In genomic region chr19:19461306-19461670, GRCh38 we compare ENCODE assay signal across 8 cellular contexts. TPM values are rescaled to one million over a fixed set of nuclear protein-coding genes. Genes with fewer than 3 reads are reported as not detected.
DNase-seq lines count a peak whose midpoint lies in the region; ATAC-seq, FAIRE-seq and TF ChIP-seq lines count a peak whose summit lies in the region.

No MANE protein-coding gene starts in this region.

- TF ChIP-seq CTCF in GM12878 (IDR thresholded peaks at IDR 0.05 in 2 of 3, conservative IDR thresholded peaks at IDR 0.05 in 1 of 3; ENCODE audit: control insufficient read depth in 2 of 3, extremely low read depth in 1 of 3, insufficient read depth in 1 of 3, low read depth in 3 of 3, low read length in 3 of 3) = no peak
- TF ChIP-seq CTCF in thyroid gland (IDR thresholded peaks at IDR 0.05) = no peak
- TF ChIP-seq CTCF in BE2C (IDR thresholded peaks at IDR 0.05; ENCODE audit: low read depth, low read length) = no peak

- H2BK120ac ChIP-seq in mesenchymal stem cell (ENCODE audit: low read depth, low read length) = no peak overlapping the region

- H3K36me3 ChIP-seq in GM12878 (ENCODE audit: control insufficient read depth in 2 of 2, insufficient read depth in 2 of 2, low read length in 1 of 2) = peaks cover 25 to 26% of the 10 kb centered on the region in 2 experiments; a peak in 3 of 4 replicates
- H3K36me3 ChIP-seq in mesenchymal stem cell (ENCODE audit: control insufficient read depth in 1 of 2, insufficient read depth in 2 of 2, low read depth in 1 of 2, low read length in 2 of 2) = peaks cover 15 to 20% of the 10 kb centered on the region in 2 experiments
- no peaks in the 10 kb centered on the region for H3K36me3 ChIP-seq in thyroid gland
- H3K36me3 ChIP-seq in BE2C = peaks cover 19% of the 10 kb centered on the region

- H3K27ac ChIP-seq in GM12878 (ENCODE audit: control insufficient read depth, insufficient read depth) (peak overlapping the region; percentile 79), mesenchymal stem cell (ENCODE audit: low read length, poor library complexity, severe bottlenecking) (peak overlapping the region; percentile 2), thyroid gland (peak overlapping the region; percentile 85 to 93 (median 93))

- RAD21 ChIA-PET in GM12878 (lab: Charles Lee; ENCODE audit: unreplicated experiment) = interaction anchor here (1.3 kb wide), 1 partner anchor 97 kb away, joined by 3 read pairs; no protein-coding TSS in a partner anchor

- H3K9me3 Mint-ChIP-seq in activated CD8-positive, alpha-beta memory T cell treated with anti-CD3 and anti-CD28 coated beads, Interleukin-2, amount 10 ng/mL, durations not matched to agents 7 days and 5 days (ENCODE audit: low read depth) = peaks cover 3% of the 10 kb centered on the region

- H3K14ac ChIP-seq in mesenchymal stem cell (ENCODE audit: low read length in 2 of 2) = peak overlapping the region in 1 of 2 experiments; percentile 6

- no peak overlapping the region for H2BK5ac ChIP-seq in mesenchymal stem cell (ENCODE audit: low read depth, low read length, poor library complexity, severe bottlenecking)

- TF ChIP-seq POLR2A in GM12878 (IDR thresholded peaks at IDR 0.05; ENCODE audit: low read depth, low read length) = no peak
- TF ChIP-seq POLR2A in thyroid gland (IDR thresholded peaks at IDR 0.05) = no peak

- intact Hi-C loops in GM12878 (cut with micrococcal nuclease; ENCODE audit: unreplicated experiment) = no loop called here
- intact Hi-C loops in thyroid gland (cut with DNase I) = no loop called here
- intact Hi-C loops in head of caudate nucleus (cut with DNase I) = no loop called here

- WGBS in GM12878 (ENCODE audit: insufficient coverage, insufficient replicate concordance, low lambda C conversion rate, missing lambda C conversion rate) = 97% methylated on average over 4 of the region's 4 CpGs
- WGBS in mesenchymal stem cell = 96% methylated on average over 4 of the region's 4 CpGs
- WGBS in thyroid gland, 2 donors = 87 to 91% methylated on average over 4 of the region's 4 CpGs

- H3K27me3 Mint-ChIP-seq in activated CD8-positive, alpha-beta memory T cell treated with anti-CD3 and anti-CD28 coated beads, Interleukin-2, amount 10 ng/mL, durations not matched to agents 7 days and 5 days = no peaks in the 10 kb centered on the region

- H4K20me1 ChIP-seq in GM12878 (ENCODE audit: control insufficient read depth, insufficient read depth) = peaks cover 2% of the 10 kb centered on the region

- TF ChIP-seq EP300 in GM12878 (IDR thresholded peaks at IDR 0.05; ENCODE audit: borderline replicate concordance in 1 of 2, control insufficient read depth in 1 of 2, low read depth in 2 of 2, low read length in 2 of 2) = no peak

- H3K4me3 ChIP-seq in GM12878 (no peak overlapping the region), mesenchymal stem cell (ENCODE audit: insufficient read depth in 1 of 2, low read depth in 1 of 2, low read length in 2 of 2) (no peak overlapping the region), thyroid gland (replicated peaks in 1 of 3) (no peak overlapping the region), BE2C (ENCODE audit: low read depth, low read length) (no peak overlapping the region)

- peak overlapping the region; percentile 12; the same call in 1 of the 2 replicates for H3K9ac ChIP-seq in GM12878 (ENCODE audit: control insufficient read depth, insufficient read depth, low read length)
- peak overlapping the region; percentile 85 for H3K9ac ChIP-seq in mesenchymal stem cell (ENCODE audit: low read length)

- TF ChIP-seq RAD21 in GM12878 (IDR thresholded peaks at IDR 0.05; ENCODE audit: insufficient read depth, low read depth, low read length) = no peak

- H2AK5ac ChIP-seq in mesenchymal stem cell (ENCODE audit: low read length, severe bottlenecking) = peak overlapping the region; percentile 66

- H3K23ac ChIP-seq in mesenchymal stem cell (ENCODE audit: low read length in 2 of 2) = no peak overlapping the region

- peak overlapping the region; percentile 68 for H3K4me3 Mint-ChIP-seq in activated CD8-positive, alpha-beta memory T cell treated with anti-CD3 and anti-CD28 coated beads, Interleukin-2, amount 10 ng/mL, durations not matched to agents 7 days and 5 days

- peaks cover 10% of the 10 kb centered on the region; the same call in 2 of the 3 replicates for H3K9me3 ChIP-seq in GM12878 (replicated peaks; ENCODE audit: control insufficient read depth, insufficient read depth, low read length)
- H3K9me3 ChIP-seq in mesenchymal stem cell (ENCODE audit: control insufficient read depth, low read length) = no peaks in the 10 kb centered on the region
- H3K9me3 ChIP-seq in thyroid gland = no peaks in the 10 kb centered on the region
- H3K9me3 ChIP-seq in BE2C = no peaks in the 10 kb centered on the region

- peak overlapping the region in 1 of 2 experiments; percentile 91 for H3K4ac ChIP-seq in mesenchymal stem cell (ENCODE audit: low read depth in 1 of 2, low read length in 2 of 2)

- no peaks in the 10 kb centered on the region for H3K27me3 ChIP-seq in GM12878 (replicated peaks in 1 of 2; ENCODE audit: control insufficient read depth in 2 of 2, insufficient read depth in 2 of 2, low read length in 1 of 2)
- no peaks in the 10 kb centered on the region for H3K27me3 ChIP-seq in mesenchymal stem cell (ENCODE audit: control insufficient read depth in 1 of 2, insufficient read depth in 1 of 2, low read length in 2 of 2)
- no peaks in the 10 kb centered on the region for H3K27me3 ChIP-seq in thyroid gland
- H3K27me3 ChIP-seq in BE2C = no peaks in the 10 kb centered on the region

- no peak overlapping the region for H2BK15ac ChIP-seq in mesenchymal stem cell (ENCODE audit: low read depth, poor library complexity, severe bottlenecking)

- POLR2A ChIA-PET in GM12878 (lab: Charles Lee) = interaction anchor here (1.3 kb wide), 1 partner anchor 56 kb away, joined by 3 read pairs; the partner anchor contains the start of gene GATAD2A

- H3K4me1 Mint-ChIP-seq in activated CD8-positive, alpha-beta memory T cell treated with anti-CD3 and anti-CD28 coated beads, Interleukin-2, amount 10 ng/mL, durations not matched to agents 7 days and 5 days = peaks cover 80% of the 10 kb centered on the region

- DNase-seq in activated CD8-positive, alpha-beta memory T cell treated with anti-CD3 and anti-CD28 coated beads, Interleukin-2, amount 10 ng/mL, durations not matched to agents 7 days and 5 days = no peak
- no peak for DNase-seq in activated CD8-positive, alpha-beta memory T cell treated with anti-CD3 and anti-CD28 coated beads, Interleukin-2, amount 50 U/mL, for 48 hours
- no peak for DNase-seq in GM12878 (ENCODE audit: low read depth, low spot score)
- DNase-seq in mesenchymal stem cell = no peak
- DNase-seq in thyroid gland = no peak
- DNase-seq in BE2C = no peak
- no peak for DNase-seq in kidney glomerular epithelial cell (lab: John Stamatoyannopoulos, UW)
- no peak for DNase-seq in head of caudate nucleus

- CTCF ChIA-PET in activated CD8-positive, alpha-beta memory T cell treated with anti-CD3 and anti-CD28 coated beads, Interleukin-2, amount 10 ng/mL, durations not matched to agents 7 days and 5 days (lab: Charles Lee) = interaction anchor here (2.3 to 2.5 kb wide), 3 partner anchors 11 to 56 kb away, joined by 6 to 10 read pairs (median 9); partner anchors contain the start of gene GATAD2A
- CTCF ChIA-PET in GM12878 (lab: Yijun Ruan, JAX) = interaction anchor here (0.9 kb wide), 1 partner anchor 8 kb away, joined by 3 read pairs; no protein-coding TSS in a partner anchor

- in situ Hi-C loops in GM12878 (cut with MboI) = no loop called here

- no peak for FAIRE-seq in GM12878 (lab: Jason Lieb, UNC)

- peak overlapping the region; percentile 95 for H4K91ac ChIP-seq in mesenchymal stem cell (ENCODE audit: low read length)

- peak overlapping the region; percentile 78 for H4K8ac ChIP-seq in mesenchymal stem cell (ENCODE audit: low read length)

- BruUV-seq in GM12878 (replicated peaks; lab: Mats Ljungman, UMichigan) = no TSS peak

- peaks cover 58% of the 10 kb centered on the region for H3K79me2 ChIP-seq in GM12878 (ENCODE audit: control insufficient read depth, insufficient read depth, low read length)

- peak overlapping the region; percentile 77 for H3K4me2 ChIP-seq in GM12878 (ENCODE audit: control insufficient read depth, insufficient read depth)
- no peak overlapping the region for H3K4me2 ChIP-seq in mesenchymal stem cell (ENCODE audit: low read length, poor library complexity, severe bottlenecking)

- peak overlapping the region; percentile 90 for H3K27ac Mint-ChIP-seq in activated CD8-positive, alpha-beta memory T cell treated with anti-CD3 and anti-CD28 coated beads, Interleukin-2, amount 10 ng/mL, durations not matched to agents 7 days and 5 days

- H3K18ac ChIP-seq in mesenchymal stem cell (ENCODE audit: low read depth in 1 of 2, low read length in 2 of 2) = peak overlapping the region; percentile 50 to 63

- H2BK12ac ChIP-seq in mesenchymal stem cell (ENCODE audit: low read length in 2 of 2) = peak overlapping the region in 1 of 2 experiments; percentile 92

- SMC1A ChIA-PET in GM12878 (lab: Charles Lee; ENCODE audit: uncharacterized antibody, unreplicated experiment) = no interaction called here

- peaks cover 54% of the 10 kb centered on the region for H3K4me1 ChIP-seq in GM12878 (ENCODE audit: control insufficient read depth, insufficient read depth, low read length)
- peaks cover 69% of the 10 kb centered on the region for H3K4me1 ChIP-seq in mesenchymal stem cell (ENCODE audit: control insufficient read depth, insufficient read depth, low read depth, low read length)
- H3K4me1 ChIP-seq in thyroid gland = peaks cover 64 to 87% of the 10 kb centered on the region in 2 donors
- peaks cover 42% of the 10 kb centered on the region for H3K4me1 ChIP-seq in BE2C

- H3K36me3 Mint-ChIP-seq in activated CD8-positive, alpha-beta memory T cell treated with anti-CD3 and anti-CD28 coated beads, Interleukin-2, amount 10 ng/mL, durations not matched to agents 7 days and 5 days = peaks cover 29% of the 10 kb centered on the region

- no peak overlapping the region for H2AFZ ChIP-seq in GM12878 (ENCODE audit: control insufficient read depth, low read depth, low read length)
- H2AFZ ChIP-seq in mesenchymal stem cell (ENCODE audit: low read depth, low read length) = no peak overlapping the region

- no peak for ATAC-seq in activated CD8-positive, alpha-beta memory T cell treated with anti-CD3 and anti-CD28 coated beads, Interleukin-2, amount 10 ng/mL, durations not matched to agents 7 days and 5 days
- no peak for ATAC-seq in GM12878

- peaks cover 17% of the 10 kb centered on the region for H3K79me1 ChIP-seq in mesenchymal stem cell (replicated peaks; ENCODE audit: low read length, poor library complexity, severe bottlenecking)

RNA-seq across cellular contexts. Expression of gene TSSK6, which starts 54.1 kb away (rescaled TPM):
- 1 to 10 TPM; 4.2 to 6.3 TPM for total RNA-seq in activated CD8-positive, alpha-beta memory T cell treated with anti-CD3 and anti-CD28 coated beads, Interleukin-2, amount 10 ng/mL, durations not matched to agents 7 days and 5 days
- 10.2 and 12.0 TPM in 2 replicates for total RNA-seq in GM12878 (2013; cell fraction: nucleolus; rRNA removed)
- total RNA-seq in GM12878 (2014; rRNA removed) (0.82 and 1.6 TPM in 2 replicates), GM12878 (2014; rRNA removed; fragmentation: Illumina TruSeq; extraction: Trizol) (0.49 and 0.55 TPM in 2 replicates), GM12878 (2021) (2.3 and 2.9 TPM in 2 replicates), thyroid gland (1 to 10 TPM; 1.8 to 7.7 (median 3.8) TPM)
- 0.58 TPM for polyA plus RNA-seq in GM12878 (2011; ENCODE audit: low read depth)
- polyA plus RNA-seq in GM12878 (2011; rRNA removed) (0.76 and 1.5 TPM in 2 replicates), GM12878 (2014; fragmentation: Illumina TruSeq; extraction: Trizol) (0.06 TPM in 1 of 2 replicates, not detected in the other), GM12878 (2014; fragmentation: Nextera tagmentation; extraction: Ambion mirVana) (not detected), GM12878 (2014; rRNA removed) (3.6 and 3.7 TPM in 2 replicates), GM12878 (2016; fragmentation: Nextera tagmentation; extraction: Ambion mirVana) (under 1 TPM; 0.38 to 0.47 TPM)
- 3.1 and 4.8 TPM in 2 replicates for polyA plus RNA-seq in GM12878 (2011; cell fraction: cytosol; rRNA removed)
- polyA plus RNA-seq in GM12878 (2011; cell fraction: nucleus; rRNA removed) = 12.7 and 13.5 TPM in 2 replicates
- 1.7 and 2.8 TPM in 2 replicates for polyA plus RNA-seq in GM12878 (2012)
- polyA minus RNA-seq in GM12878 (2011; rRNA and poly(A)+ RNA removed) = 1.7 and 5.9 TPM in 2 replicates
- 2.1 and 3.7 TPM in 2 replicates for polyA minus RNA-seq in GM12878 (2011; cell fraction: cytosol; rRNA and poly(A)+ RNA removed)
- polyA minus RNA-seq in GM12878 (2011; cell fraction: nucleus; rRNA and poly(A)+ RNA removed) = 13.4 and 18.7 TPM in 2 replicates
- polyA plus RNA-seq in mesenchymal stem cell (2013, experiment 1 of 2) = 0.61 TPM
- polyA plus RNA-seq in mesenchymal stem cell (2013, experiment 2 of 2) = 0.66 TPM
- 1.5 TPM for polyA plus RNA-seq in BE2C (2012; ENCODE audit: insufficient read depth, insufficient read length, low read depth)

RNA-seq across cellular contexts. Expression of gene NDUFA13, which starts 54.7 kb away (rescaled TPM):
- total RNA-seq in activated CD8-positive, alpha-beta memory T cell treated with anti-CD3 and anti-CD28 coated beads, Interleukin-2, amount 10 ng/mL, durations not matched to agents 7 days and 5 days = 100 to 1,000 TPM; 372 to 417 TPM
- 144 and 157 TPM in 2 replicates for total RNA-seq in GM12878 (2013; cell fraction: nucleolus; rRNA removed)
- total RNA-seq in GM12878 (2014; rRNA removed) (263 and 284 TPM in 2 replicates), GM12878 (2014; rRNA removed; fragmentation: Illumina TruSeq; extraction: Trizol) (303 and 329 TPM in 2 replicates), GM12878 (2021) (462 and 473 TPM in 2 replicates), thyroid gland (100 to 1,000 TPM in 1 of 4 donors, 10 to 100 TPM in 3; 32.8 to 265 (median 63.6) TPM)
- 1,149 TPM for polyA plus RNA-seq in GM12878 (2011; ENCODE audit: low read depth)
- polyA plus RNA-seq in GM12878 (2011; rRNA removed) (282 and 475 TPM in 2 replicates), GM12878 (2014; fragmentation: Illumina TruSeq; extraction: Trizol) (53.4 and 224 TPM in 2 replicates), GM12878 (2014; fragmentation: Nextera tagmentation; extraction: Ambion mirVana) (100 to 1,000 TPM; 232 to 449 TPM), GM12878 (2014; rRNA removed) (528 and 564 TPM in 2 replicates), GM12878 (2016; fragmentation: Nextera tagmentation; extraction: Ambion mirVana) (100 to 1,000 TPM; 566 to 586 TPM)
- 834 and 1,057 TPM in 2 replicates for polyA plus RNA-seq in GM12878 (2011; cell fraction: cytosol; rRNA removed)
- 373 and 417 TPM in 2 replicates for polyA plus RNA-seq in GM12878 (2011; cell fraction: nucleus; rRNA removed)
- 244 and 350 TPM in 2 replicates for polyA plus RNA-seq in GM12878 (2012)
- 117 and 160 TPM in 2 replicates for polyA minus RNA-seq in GM12878 (2011; rRNA and poly(A)+ RNA removed)
- polyA minus RNA-seq in GM12878 (2011; cell fraction: cytosol; rRNA and poly(A)+ RNA removed) = 69.2 and 95.4 TPM in 2 replicates
- polyA minus RNA-seq in GM12878 (2011; cell fraction: nucleus; rRNA and poly(A)+ RNA removed) = 44.1 and 69.0 TPM in 2 replicates
- polyA plus RNA-seq in mesenchymal stem cell (2013, experiment 1 of 2) = 201 TPM
- polyA plus RNA-seq in mesenchymal stem cell (2013, experiment 2 of 2) = 201 TPM
- polyA plus RNA-seq in BE2C (2012; ENCODE audit: insufficient read depth, insufficient read length, low read depth) = 1,465 TPM

RNA-seq across cellular contexts. Expression of gene GATAD2A, which starts 55.8 kb away (rescaled TPM):
- 100 to 1,000 TPM; 159 to 161 TPM for total RNA-seq in activated CD8-positive, alpha-beta memory T cell treated with anti-CD3 and anti-CD28 coated beads, Interleukin-2, amount 10 ng/mL, durations not matched to agents 7 days and 5 days
- 28.7 and 30.1 TPM in 2 replicates for total RNA-seq in GM12878 (2013; cell fraction: nucleolus; rRNA removed)
- 47.1 and 61.8 TPM in 2 replicates for total RNA-seq in GM12878 (2014; rRNA removed)
- total RNA-seq in GM12878 (2014; rRNA removed; fragmentation: Illumina TruSeq; extraction: Trizol) = 27.4 and 38.4 TPM in 2 replicates
- total RNA-seq in GM12878 (2021) = 161 and 173 TPM in 2 replicates
- 15.5 TPM for polyA plus RNA-seq in GM12878 (2011; ENCODE audit: low read depth)
- 16.9 and 20.1 TPM in 2 replicates for polyA plus RNA-seq in GM12878 (2011; rRNA removed)
- polyA plus RNA-seq in GM12878 (2011; cell fraction: cytosol; rRNA removed) = 18.7 and 20.9 TPM in 2 replicates
- 21.5 and 39.0 TPM in 2 replicates for polyA plus RNA-seq in GM12878 (2011; cell fraction: nucleus; rRNA removed)
- polyA plus RNA-seq in GM12878 (2012) = 32.1 and 35.4 TPM in 2 replicates
- polyA plus RNA-seq in GM12878 (2014; fragmentation: Illumina TruSeq; extraction: Trizol) = 8.6 and 28.0 TPM in 2 replicates
- 1 to 10 TPM; 2.6 to 2.7 TPM for polyA plus RNA-seq in GM12878 (2014; fragmentation: Nextera tagmentation; extraction: Ambion mirVana)
- polyA plus RNA-seq in GM12878 (2014; rRNA removed) = 60.3 and 70.8 TPM in 2 replicates
- polyA plus RNA-seq in GM12878 (2016; fragmentation: Nextera tagmentation; extraction: Ambion mirVana) = 10 to 100 TPM; 31.4 to 32.7 TPM
- polyA minus RNA-seq in GM12878 (2011; rRNA and poly(A)+ RNA removed) = 16.8 and 17.2 TPM in 2 replicates
- polyA minus RNA-seq in GM12878 (2011; cell fraction: cytosol; rRNA and poly(A)+ RNA removed) = 29.5 and 34.5 TPM in 2 replicates
- polyA minus RNA-seq in GM12878 (2011; cell fraction: nucleus; rRNA and poly(A)+ RNA removed) = 5.1 and 11.0 TPM in 2 replicates
- polyA plus RNA-seq in mesenchymal stem cell (2013, experiment 1 of 2) = 46.1 TPM
- polyA plus RNA-seq in mesenchymal stem cell (2013, experiment 2 of 2) = 42.5 TPM
- total RNA-seq in thyroid gland = 10 to 100 TPM; 33.2 to 82.4 (median 51.8) TPM
- polyA plus RNA-seq in BE2C (2012; ENCODE audit: insufficient read depth, insufficient read length, low read depth) = 76.3 TPM

Comparison
In these comparisons a context has a peak if more than half of its experiments do, and no peak if none do; other contexts are left out.
1. H3K27ac ChIP-seq: peak in every context shown above with its lines; median percentile 93 in thyroid gland; 79 in GM12878; 2 in mesenchymal stem cell.